21 cellular contexts compared by ENCODE assay signal in the genomic region with DNA sequence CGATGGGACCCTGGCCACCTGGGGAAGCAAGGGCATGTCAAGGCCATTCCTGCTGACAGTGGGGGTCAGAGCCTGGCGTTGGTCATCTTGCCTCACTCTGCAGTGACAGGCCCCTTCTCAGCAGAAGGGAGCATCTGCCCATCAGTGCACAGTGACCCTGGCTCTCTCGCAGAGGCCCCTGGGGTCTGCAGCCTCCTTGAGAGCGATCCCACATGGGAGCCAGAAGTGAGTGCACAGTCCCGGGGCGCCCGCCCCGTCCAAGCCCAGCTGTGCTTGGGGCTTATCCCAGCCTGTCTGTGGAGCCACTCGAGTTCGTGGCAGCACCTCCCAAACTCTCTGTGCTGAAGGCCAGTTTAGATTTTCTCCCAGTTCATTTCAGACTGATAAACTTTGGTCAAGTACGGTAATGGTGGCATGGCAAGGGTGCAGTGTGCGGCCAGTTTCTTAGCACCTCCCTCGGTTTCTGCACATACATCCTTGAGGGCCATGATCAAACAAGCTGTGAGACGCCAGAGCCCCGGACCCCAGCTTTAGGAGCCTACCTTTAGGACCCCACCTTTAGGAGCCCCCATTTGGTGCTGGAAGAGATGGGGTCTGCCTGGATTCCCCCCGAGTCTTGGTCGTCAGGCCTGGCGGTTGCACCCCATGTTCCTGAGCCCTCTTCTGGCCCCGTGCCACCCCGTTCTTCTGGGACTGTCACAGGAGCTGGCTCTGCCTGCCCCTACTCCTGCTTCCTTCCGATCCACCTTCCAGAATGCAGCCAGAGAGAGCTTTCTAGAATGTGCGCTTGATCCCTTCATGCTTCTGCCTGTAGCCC.
"Had no signal": no experiment of that assay in that cellular context is flagged by ENCODE, and none has a peak within 500 bp of the region (broad histone marks: within the 10 kb centered on the region; RNA-seq: fewer than 3 reads in every experiment).

No MANE protein-coding gene starts in this region.

- H3K36me3 ChIP-seq: breast epithelium had no signal

- H3K27ac ChIP-seq: breast epithelium had no signal

- DNase-seq: activated B cell treated with CpG ODN at 0.5 μM for 24 hours; activated CD4-positive, alpha-beta T cell treated with anti-CD3 and anti-CD28 coated beads for 1 hour; activated CD4-positive, alpha-beta T cell treated with anti-CD3 and anti-CD28 coated beads, Interleukin-2, amount 10 ng/mL, durations not matched to agents 24 days and 14 days; activated CD4-positive, alpha-beta T cell treated with anti-CD3 and anti-CD28 coated beads, Interleukin-2, amount 50 U/mL, for 48 hours; activated CD8-positive, alpha-beta memory T cell treated with anti-CD3 and anti-CD28 coated beads, Interleukin-2, amount 50 U/mL, for 4 hours; activated effector memory CD4-positive, alpha-beta T cell treated with Interleukin-2 at 50 U/mL for 16 hours; activated naive CD4-positive, alpha-beta T cell; Karpas-422; NCI-H1105 treated with DMSO at 0.1 percent for 48 hours; NCI-H1436 treated with DMSO at 0.1 percent for 48 hours; NCI-H187; NCI-H2081; NCI-H510A treated with DMSO at 0.1 percent for 48 hours; PC-3; T-cell; T-helper 2 cell; T1000 had no signal

- H3K27me3 ChIP-seq: breast epithelium had no signal

- H3K9me3 ChIP-seq: breast epithelium had no signal

- H3K4me3 ChIP-seq: breast epithelium, SK-N-MC had no signal

- H3K27me3 Mint-ChIP-seq: activated B cell treated with CpG ODN at 0.5 μM for 24 hours; activated CD4-positive, alpha-beta T cell treated with anti-CD3 and anti-CD28 coated beads, Interleukin-2, amount 10 ng/mL, durations not matched to agents 24 days and 14 days; activated naive CD4-positive, alpha-beta T cell treated with anti-CD3 and anti-CD28 coated beads, Interleukin-2, amount 50 U/mL, for 24 hours; T-cell had no signal

- H3K4me1 ChIP-seq: breast epithelium had no signal

- H3K4me3 Mint-ChIP-seq: activated B cell treated with CpG ODN at 0.5 μM for 24 hours; activated CD4-positive, alpha-beta T cell treated with anti-CD3 and anti-CD28 coated beads, Interleukin-2, amount 10 ng/mL, durations not matched to agents 24 days and 14 days; activated naive CD4-positive, alpha-beta T cell treated with anti-CD3 and anti-CD28 coated beads, Interleukin-2, amount 50 U/mL, for 24 hours; activated T-helper 1 cell treated with anti-CD3 and anti-CD28 coated beads, Interleukin-12 subunit alpha, Interleukin-12 subunit beta, Interleukin-2, Interleukin-4 antibody, amounts not matched to agents 30 ng/mL and 10 ng/mL and 1 ng/mL, durations not matched to agents 14 hours and 24 hours and 36 hours; T-cell had no signal

- ATAC-seq: PC-3, T-cell had no signal

- H3K27ac Mint-ChIP-seq: activated B cell treated with CpG ODN at 0.5 μM for 24 hours; activated CD4-positive, alpha-beta T cell treated with anti-CD3 and anti-CD28 coated beads, Interleukin-2, amount 10 ng/mL, durations not matched to agents 24 days and 14 days; activated naive CD4-positive, alpha-beta T cell treated with anti-CD3 and anti-CD28 coated beads, Interleukin-2, amount 50 U/mL, for 24 hours; activated T-helper 1 cell treated with anti-CD3 and anti-CD28 coated beads, Interleukin-12 subunit alpha, Interleukin-12 subunit beta, Interleukin-2, Interleukin-4 antibody, amounts not matched to agents 30 ng/mL and 10 ng/mL and 1 ng/mL, durations not matched to agents 14 hours and 24 hours and 36 hours; T-cell had no signal

- H3K9me3 Mint-ChIP-seq: activated B cell treated with CpG ODN at 0.5 μM for 24 hours; activated CD4-positive, alpha-beta T cell treated with anti-CD3 and anti-CD28 coated beads, Interleukin-2, amount 10 ng/mL, durations not matched to agents 24 days and 14 days; activated naive CD4-positive, alpha-beta T cell treated with anti-CD3 and anti-CD28 coated beads, Interleukin-2, amount 50 U/mL, for 24 hours; activated T-helper 1 cell treated with anti-CD3 and anti-CD28 coated beads, Interleukin-12 subunit alpha, Interleukin-12 subunit beta, Interleukin-2, Interleukin-4 antibody, amounts not matched to agents 30 ng/mL and 10 ng/mL and 1 ng/mL, durations not matched to agents 14 hours and 24 hours and 36 hours; T-cell had no signal
